In genomic region chr9:134436356-134436717, GRCh38 we compare ENCODE assay signal across 15 cellular contexts.
A peak's percentile ranks its signal among the peaks of the same experiment; 100 is the strongest.
DNase-seq lines count a peak whose midpoint lies in the region; ATAC-seq, FAIRE-seq and TF ChIP-seq lines count a peak whose summit lies in the region.
"Had no signal": no experiment of that assay in that cellular context is flagged by ENCODE, and none has a peak within 500 bp of the region (broad histone marks: within the 10 kb centered on the region; RNA-seq: fewer than 3 reads in every experiment).

No MANE protein-coding gene starts in this region.

- H4K20me1 ChIP-seq in H9 (ENCODE audit: control insufficient read depth, insufficient read depth, insufficient read length) (no peaks in the 10 kb centered on the region), astrocyte (ENCODE audit: insufficient read depth, low read length) (peaks cover 26% of the 10 kb centered on the region)

- 0 out of 4 replicates have a peak, but pooled peaks cover 0 to 3% of the 10 kb centered on the region in 2 experiments for H3K4me1 Mint-ChIP-seq in H9
- H3K4me1 Mint-ChIP-seq in astrocyte (ENCODE audit: low read depth, unreplicated experiment), result peaks cover 16% of the 10 kb centered on the region

- H3K27ac Mint-ChIP-seq in H9 (peak overlapping the region in 2 of 3 experiments; percentile 19 to 57; a peak in 2 of 7 replicates), astrocyte (ENCODE audit: unreplicated experiment) (peak overlapping the region; percentile 89)
- H3K27ac Mint-ChIP-seq: activated naive CD4-positive, alpha-beta T cell treated with anti-CD3 and anti-CD28 coated beads for 36 hours; B cell had no signal

- H3K4me1 ChIP-seq in H9 (ENCODE audit: insufficient read depth, low read length), result no peaks in the 10 kb centered on the region
- H3K4me1 ChIP-seq in astrocyte (ENCODE audit: insufficient read depth, low read length), result peaks cover 12% of the 10 kb centered on the region

- no peak overlapping the region for H3K14ac ChIP-seq in H9 (ENCODE audit: insufficient read depth, low read length)

- no peak overlapping the region for H2BK12ac ChIP-seq in H9 (ENCODE audit: insufficient read length, low read depth, low read length)

- H2BK20ac ChIP-seq in H9 (ENCODE audit: low read depth, low read length, poor library complexity, severe bottlenecking), result no peak overlapping the region

- no peaks in the 10 kb centered on the region for H3K79me1 ChIP-seq in H9 (ENCODE audit: insufficient read depth, low read depth, low read length, poor library complexity, severe bottlenecking)

- DNase-seq in H9 (no peak), astrocyte (ENCODE audit: low read depth) (no peak), epidermal melanocyte (ENCODE audit: insufficient read length, low spot score) (no peak), left colon (no peak)
- no peak for DNase-seq in stimulated activated naive CD4-positive, alpha-beta T cell (lab: John Stamatoyannopoulos, UW)
- DNase-seq: activated CD8-positive, alpha-beta memory T cell treated with anti-CD3 and anti-CD28 coated beads for 24 hours; activated naive CD4-positive, alpha-beta T cell treated with anti-CD3 and anti-CD28 coated beads for 36 hours; DMS79; MV-4-11; stimulated activated CD4-positive, alpha-beta T cell treated with anti-CD3 and anti-CD28 coated beads, Interleukin-15, amount 100 ng/mL, for 24 hours had no signal

- H3K27ac ChIP-seq in H9 (ENCODE audit: insufficient read length, low read depth, low read length) (no peak overlapping the region), astrocyte (ENCODE audit: low read depth, low read length) (no peak overlapping the region), layer of hippocampus (ENCODE audit: low read depth, low read length) (peak overlapping the region; percentile 93), skin epidermis (peak overlapping the region in 13 of 21 experiments; percentile 25 to 89 (median 62))
- H3K27ac ChIP-seq: cardiac muscle cell had no signal

- no peak overlapping the region for H2BK5ac ChIP-seq in H9 (ENCODE audit: insufficient read length, low read length)

- H3K4me3 ChIP-seq in astrocyte (ENCODE audit: insufficient read depth, low read depth, low read length), result no peak overlapping the region
- no peak overlapping the region for H3K4me3 ChIP-seq in skin epidermis
- H3K4me3 ChIP-seq: cardiac muscle cell had no signal

- H3K9me3 Mint-ChIP-seq in H9 (no peaks in the 10 kb centered on the region), astrocyte (ENCODE audit: unreplicated experiment) (no peaks in the 10 kb centered on the region)
- H3K9me3 Mint-ChIP-seq: activated naive CD4-positive, alpha-beta T cell treated with anti-CD3 and anti-CD28 coated beads for 36 hours had no signal

- H4K5ac ChIP-seq in H9 (ENCODE audit: insufficient read length, low read depth, low read length), result no peak overlapping the region

- H3K23me2 ChIP-seq in H9 (ENCODE audit: insufficient read length, low read depth, low read length, poor library complexity, severe bottlenecking), result no peaks in the 10 kb centered on the region

- H3K27me3 ChIP-seq in H9 (ENCODE audit: insufficient read depth, low read length) (no peaks in the 10 kb centered on the region), astrocyte (ENCODE audit: insufficient read depth, low read length) (no peaks in the 10 kb centered on the region), layer of hippocampus (ENCODE audit: control insufficient read depth, insufficient read depth, low read length) (no peaks in the 10 kb centered on the region)
- H3K27me3 ChIP-seq: cardiac muscle cell had no signal

- no peak for FAIRE-seq in astrocyte (lab: Jason Lieb, UNC)

- H3K56ac ChIP-seq in H9 (ENCODE audit: insufficient read length, low read depth, low read length), result no peak overlapping the region

- no peak overlapping the region for H3K4ac ChIP-seq in H9 (ENCODE audit: low read depth, low read length)

- H3T11ph ChIP-seq in H9 (ENCODE audit: low read length), result no peak overlapping the region

- WGBS in H9 (ENCODE audit: extremely low coverage, insufficient read length, low lambda C conversion rate), result no CpG with 5 or more reads among the region's 12 CpGs

- H2AK5ac ChIP-seq in H9 (ENCODE audit: insufficient read length, low read length), result no peak overlapping the region

- no peak overlapping the region for H2BK15ac ChIP-seq in H9 (ENCODE audit: low read depth, low read length)

- TF ChIP-seq CTCF in H9 (conservative IDR thresholded peaks at IDR 0.05) (no peak), astrocyte (IDR thresholded peaks at IDR 0.05; ENCODE audit: insufficient read depth, low read depth, low read length) (no peak)

- H4K8ac ChIP-seq in H9 (replicated peaks; ENCODE audit: insufficient read length, low read depth, low read length), result no peak overlapping the region

- H3K4me2 ChIP-seq in H9 (ENCODE audit: insufficient read depth, insufficient read length, low read length) (no peak overlapping the region), astrocyte (ENCODE audit: low read length) (no peak overlapping the region)

- no peaks in the 10 kb centered on the region for H3K27me3 Mint-ChIP-seq in H9 (ENCODE audit: low read depth)
- H3K27me3 Mint-ChIP-seq in astrocyte (ENCODE audit: low read depth, unreplicated experiment), result no peaks in the 10 kb centered on the region

- H3K9ac ChIP-seq in H9 (ENCODE audit: extremely low read depth, insufficient read length, low read length) (no peak overlapping the region), astrocyte (ENCODE audit: low read length) (no peak overlapping the region)

- no peak overlapping the region for H4K91ac ChIP-seq in H9 (ENCODE audit: insufficient read length, low read depth, low read length)

- no peak overlapping the region for H2BK120ac ChIP-seq in H9 (ENCODE audit: low read depth, low read length, poor library complexity, severe bottlenecking)

- H3K36me3 Mint-ChIP-seq in H9 (ENCODE audit: insufficient read depth in 1 of 3, low read depth in 3 of 3) (peaks cover 0 to 10% (median 9%) of the 10 kb centered on the region in 3 experiments; a peak in 4 of 7 replicates), astrocyte (ENCODE audit: low read depth, unreplicated experiment) (peaks cover 7% of the 10 kb centered on the region)

- H3K79me2 ChIP-seq in H9 (ENCODE audit: insufficient read depth, low read length) (no peaks in the 10 kb centered on the region), astrocyte (ENCODE audit: insufficient read depth, low read length) (no peaks in the 10 kb centered on the region)

- H3K4me3 Mint-ChIP-seq in H9, result no peak overlapping the region
- no peak overlapping the region for H3K4me3 Mint-ChIP-seq in astrocyte (ENCODE audit: unreplicated experiment)
- H3K4me3 Mint-ChIP-seq: activated naive CD4-positive, alpha-beta T cell treated with anti-CD3 and anti-CD28 coated beads for 36 hours; B cell had no signal

- H3K23ac ChIP-seq in H9 (ENCODE audit: insufficient read length, low read depth, low read length), result no peak overlapping the region

- intact Hi-C loops in left colon (cut with DNase I, micrococcal nuclease), result loop anchor here in 1 of 2 donors (5.0 kb wide), 1 partner anchor 264 kb away; no protein-coding TSS in a partner anchor

- H3K9me3 ChIP-seq in H9 (ENCODE audit: control insufficient read depth, low read depth, low read length), result no peaks in the 10 kb centered on the region
- H3K9me3 ChIP-seq in astrocyte (ENCODE audit: insufficient read depth, low read depth, low read length), result no peaks in the 10 kb centered on the region

- no peak overlapping the region for H3K18ac ChIP-seq in H9 (ENCODE audit: insufficient read length, low read depth, low read length)

- no peak overlapping the region for H2AFZ ChIP-seq in H9 (ENCODE audit: low read length)
- no peak overlapping the region for H2AFZ ChIP-seq in astrocyte (ENCODE audit: low read depth, low read length)

- no peaks in the 10 kb centered on the region for H3K36me3 ChIP-seq in astrocyte (ENCODE audit: insufficient read depth, low read length)

- ATAC-seq in HG03159 (IDR thresholded peaks at IDR 0.05; ENCODE audit: unreplicated experiment) (no peak), left colon (no peak)

Comparison
In these comparisons a context has a peak if more than half of its experiments do, and no peak if none do; other contexts are left out.
1. H3K27ac ChIP-seq: peak in layer of hippocampus (single experiment) and skin epidermis (13 of 21); none in H9 (single experiment) and astrocyte (single experiment).